19 cellular contexts compared by ENCODE assay signal in genomic region chr5:124760608-124761390, GRCh38. TPM values are rescaled to one million over a fixed set of nuclear protein-coding genes. Genes with fewer than 3 reads are reported as not detected.
"Had no signal": no experiment of that assay in that cellular context is flagged by ENCODE, and none has a peak within 500 bp of the region (broad histone marks: within the 10 kb centered on the region; RNA-seq: fewer than 3 reads in every experiment).

No MANE protein-coding gene starts in this region.

- H3K27me3 Mint-ChIP-seq: activated CD4-positive, alpha-beta memory T cell treated with anti-CD3 and anti-CD28 coated beads, Interleukin-2, amount 10 ng/mL, durations not matched to agents 7 days and 5 days; activated naive CD4-positive, alpha-beta T cell treated with anti-CD3 and anti-CD28 coated beads, Interleukin-2, amount 10 ng/mL, durations not matched to agents 7 days and 5 days; activated naive CD8-positive, alpha-beta T cell treated with anti-CD3 and anti-CD28 coated beads, Interleukin-2, amount 50 U/mL, for 24 hours; stimulated activated naive CD8-positive, alpha-beta T cell treated with anti-CD3 and anti-CD28 coated beads, Interleukin-15, amount 100 ng/mL, for 72 hours had no signal

- H3K36me3 Mint-ChIP-seq: activated naive CD4-positive, alpha-beta T cell treated with anti-CD3 and anti-CD28 coated beads, Interleukin-2, amount 10 ng/mL, durations not matched to agents 7 days and 5 days; WTC11 had no signal

- ATAC-seq: activated naive CD8-positive, alpha-beta T cell treated with anti-CD3 and anti-CD28 coated beads, Interleukin-2, amount 50 U/mL, for 24 hours; left lobe of liver; sciatic nerve; stimulated activated naive CD8-positive, alpha-beta T cell treated with anti-CD3 and anti-CD28 coated beads, Interleukin-15, amount 100 ng/mL, for 72 hours; WTC11 had no signal

- H3K27ac Mint-ChIP-seq: activated CD4-positive, alpha-beta memory T cell treated with anti-CD3 and anti-CD28 coated beads, Interleukin-2, amount 10 ng/mL, durations not matched to agents 7 days and 5 days; activated naive CD4-positive, alpha-beta T cell treated with anti-CD3 and anti-CD28 coated beads, Interleukin-2, amount 10 ng/mL, durations not matched to agents 7 days and 5 days; activated naive CD8-positive, alpha-beta T cell treated with anti-CD3 and anti-CD28 coated beads, Interleukin-2, amount 50 U/mL, for 24 hours; activated T-cell treated with anti-CD3 and anti-CD28 coated beads, Interleukin-2, amount 50 U/mL, for 24 hours; activated T-helper 2 cell treated with anti-CD3 and anti-CD28 coated beads, Interferon-gamma antibody, Interleukin-2, Interleukin-4, amounts not matched to agents 10 μg/mL and 5 μg/mL and 100 μg/mL, durations not matched to agents 14 hours and 24 hours and 36 hours; stimulated activated naive CD8-positive, alpha-beta T cell treated with anti-CD3 and anti-CD28 coated beads, Interleukin-15, amount 100 ng/mL, for 72 hours; T-helper 2 cell treated with Interferon-gamma antibody and Interleukin-4, amounts not matched to agents 5 μg/mL and 100 μg/mL, for 36 hours; WTC11 had no signal

- H3K9me3 Mint-ChIP-seq: activated CD4-positive, alpha-beta memory T cell treated with anti-CD3 and anti-CD28 coated beads, Interleukin-2, amount 10 ng/mL, durations not matched to agents 7 days and 5 days; activated naive CD8-positive, alpha-beta T cell treated with anti-CD3 and anti-CD28 coated beads, Interleukin-2, amount 50 U/mL, for 24 hours; activated T-cell treated with anti-CD3 and anti-CD28 coated beads, Interleukin-2, amount 50 U/mL, for 24 hours; activated T-helper 2 cell treated with anti-CD3 and anti-CD28 coated beads, Interferon-gamma antibody, Interleukin-2, Interleukin-4, amounts not matched to agents 10 μg/mL and 5 μg/mL and 100 μg/mL, durations not matched to agents 14 hours and 24 hours and 36 hours; stimulated activated naive CD8-positive, alpha-beta T cell treated with anti-CD3 and anti-CD28 coated beads, Interleukin-15, amount 100 ng/mL, for 72 hours; WTC11 had no signal

- H3K4me3 Mint-ChIP-seq: activated CD4-positive, alpha-beta memory T cell treated with anti-CD3 and anti-CD28 coated beads, Interleukin-2, amount 10 ng/mL, durations not matched to agents 7 days and 5 days; activated naive CD4-positive, alpha-beta T cell treated with anti-CD3 and anti-CD28 coated beads, Interleukin-2, amount 10 ng/mL, durations not matched to agents 7 days and 5 days; activated naive CD8-positive, alpha-beta T cell treated with anti-CD3 and anti-CD28 coated beads, Interleukin-2, amount 50 U/mL, for 24 hours; activated T-cell treated with anti-CD3 and anti-CD28 coated beads, Interleukin-2, amount 50 U/mL, for 24 hours; neural crest cell; stimulated activated naive CD8-positive, alpha-beta T cell treated with anti-CD3 and anti-CD28 coated beads, Interleukin-15, amount 100 ng/mL, for 72 hours; T-helper 2 cell treated with Interferon-gamma antibody and Interleukin-4, amounts not matched to agents 5 μg/mL and 100 μg/mL, for 36 hours; WTC11 had no signal

- DNase-seq: activated CD4-positive, alpha-beta memory T cell treated with anti-CD3 and anti-CD28 coated beads, Interleukin-2, amount 10 ng/mL, durations not matched to agents 7 days and 5 days; activated CD4-positive, alpha-beta T cell treated with anti-CD3 and anti-CD28 coated beads for 4 hours; activated naive CD4-positive, alpha-beta T cell treated with anti-CD3 and anti-CD28 coated beads, Interleukin-2, amount 10 ng/mL, durations not matched to agents 7 days and 5 days; activated naive CD8-positive, alpha-beta T cell treated with anti-CD3 and anti-CD28 coated beads, Interleukin-2, amount 50 U/mL, for 24 hours; activated T-cell treated with anti-CD3 and anti-CD28 coated beads, Interleukin-2, amount 50 U/mL, for 24 hours; aorta; brain microvascular endothelial cell; central memory CD4-positive, alpha-beta T cell; kidney; stimulated activated CD4-positive, alpha-beta T cell treated with anti-CD3 and anti-CD28 coated beads, Interleukin-4, amount 100 ng/mL, for 1 hour; stimulated activated naive CD8-positive, alpha-beta T cell treated with anti-CD3 and anti-CD28 coated beads, Interleukin-15, amount 100 ng/mL, for 72 hours; testis; upper lobe of left lung had no signal

- H3K4me1 Mint-ChIP-seq: activated CD4-positive, alpha-beta memory T cell treated with anti-CD3 and anti-CD28 coated beads, Interleukin-2, amount 10 ng/mL, durations not matched to agents 7 days and 5 days; activated naive CD4-positive, alpha-beta T cell treated with anti-CD3 and anti-CD28 coated beads, Interleukin-2, amount 10 ng/mL, durations not matched to agents 7 days and 5 days; activated naive CD8-positive, alpha-beta T cell treated with anti-CD3 and anti-CD28 coated beads, Interleukin-2, amount 50 U/mL, for 24 hours; stimulated activated naive CD8-positive, alpha-beta T cell treated with anti-CD3 and anti-CD28 coated beads, Interleukin-15, amount 100 ng/mL, for 72 hours had no signal

RNA-seq across cellular contexts. Expression of gene ZNF608, which starts 14.4 kb away (rescaled TPM):
- total RNA-seq: activated CD4-positive, alpha-beta memory T cell treated with anti-CD3 and anti-CD28 coated beads, Interleukin-2, amount 10 ng/mL, durations not matched to agents 7 days and 5 days; activated T-helper 2 cell treated with anti-CD3 and anti-CD28 coated beads, Interferon-gamma antibody, Interleukin-2, Interleukin-4, amounts not matched to agents 10 μg/mL and 5 μg/mL and 100 μg/mL, durations not matched to agents 14 hours and 24 hours and 36 hours had no signal
